ENCODE assay signal across 8 cellular contexts in the genomic region with DNA sequence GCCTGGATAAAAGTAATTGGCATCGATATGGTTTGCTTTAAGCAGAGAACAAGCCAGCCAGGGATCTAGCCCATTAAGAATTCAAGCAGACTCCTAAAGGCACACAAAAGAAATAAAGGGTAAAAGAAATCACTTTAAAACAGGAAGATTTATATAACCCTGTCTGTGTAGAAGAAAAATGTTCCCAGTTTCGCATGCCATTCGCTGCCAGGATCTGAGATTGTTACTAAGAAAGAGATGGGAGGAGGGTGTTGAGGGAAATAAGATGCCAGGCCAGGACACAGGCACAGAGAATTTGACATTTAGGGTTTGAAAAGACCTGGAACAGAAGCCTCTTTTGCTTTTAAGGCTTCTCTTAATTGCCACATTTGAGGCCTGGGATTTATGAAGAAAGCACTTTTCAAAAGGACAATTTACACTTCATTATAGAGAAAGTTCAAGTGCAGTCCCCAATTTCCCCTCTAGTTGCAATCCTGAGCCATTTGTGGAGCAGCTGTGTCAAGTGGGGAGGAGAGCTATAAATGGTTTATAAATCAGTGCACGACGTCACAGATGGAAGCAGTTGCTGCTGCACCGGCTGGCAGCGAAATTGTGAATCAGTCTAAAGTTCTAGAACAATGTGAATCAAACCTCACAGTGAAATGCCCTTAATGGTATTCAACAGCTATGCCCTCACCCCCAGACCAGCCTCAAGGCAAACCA. TPM values are rescaled to one million over a fixed set of nuclear protein-coding genes. Genes with fewer than 3 reads are reported as not detected.
DNase-seq lines count a peak whose midpoint lies in the region; ATAC-seq lines count a peak whose summit lies in the region.

No MANE protein-coding gene starts in this region.

- H3K79me2 ChIP-seq in Karpas-422 (ENCODE audit: low read length), result no peaks in the 10 kb centered on the region

- DNase-seq in D341Med (ENCODE audit: low spot score) (peak; percentile 56), Karpas-422 (peak; percentile 71), T-helper 17 cell (no peak), left cardiac atrium (no peak)
- DNase-seq in stimulated activated CD4-positive, alpha-beta T cell treated with anti-CD3 and anti-CD28 coated beads, Interleukin-4, amount 100 ng/mL, for 4 hours, result no peak

- H3K27ac Mint-ChIP-seq in T-helper 17 cell, result no peak overlapping the region

- no peaks in the 10 kb centered on the region for H3K27me3 Mint-ChIP-seq in T-helper 17 cell

- H3K36me3 ChIP-seq in Karpas-422 (ENCODE audit: insufficient read depth, low read length) (no peaks in the 10 kb centered on the region), skeletal muscle tissue (ENCODE audit: control insufficient read depth in 3 of 3, insufficient read depth in 3 of 3, low read length in 3 of 3) (no peaks in the 10 kb centered on the region)

- no peak overlapping the region for H3K4me3 Mint-ChIP-seq in T-helper 17 cell

- H4K20me1 ChIP-seq in Karpas-422 (ENCODE audit: insufficient read depth, low read depth, low read length), result no peaks in the 10 kb centered on the region

- H3K4me1 ChIP-seq in Karpas-422 (ENCODE audit: low read length) (no peaks in the 10 kb centered on the region), skeletal muscle tissue (ENCODE audit: control insufficient read depth in 3 of 3, insufficient read depth in 3 of 3, low read length in 3 of 3) (peaks cover 15 to 19% (median 19%) of the 10 kb centered on the region in 3 donors)

- H3K36me3 Mint-ChIP-seq in T-helper 17 cell (ENCODE audit: low read depth), result no peaks in the 10 kb centered on the region

- no peaks in the 10 kb centered on the region for H3K9me2 ChIP-seq in Karpas-422 (replicated peaks; ENCODE audit: insufficient read depth, low read length)

- H3K4me1 Mint-ChIP-seq in T-helper 17 cell, result peaks cover 2% of the 10 kb centered on the region

- no peak overlapping the region for H3K4me2 ChIP-seq in Karpas-422 (ENCODE audit: low read depth, low read length, poor library complexity, severe bottlenecking)

- intact Hi-C loops in left cardiac atrium (cut with DNase I), result no loop called here

- ATAC-seq in T-helper 17 cell, result peak; percentile 33
- peak; percentile 53 to 76 for ATAC-seq in left cardiac atrium
- ATAC-seq in HG03520 (IDR thresholded peaks at IDR 0.05; ENCODE audit: unreplicated experiment), result no peak
- no peak for ATAC-seq in HG02852 (IDR thresholded peaks at IDR 0.05; ENCODE audit: unreplicated experiment)

- H3K9me3 ChIP-seq in Karpas-422 (ENCODE audit: low read length) (no peaks in the 10 kb centered on the region), T-helper 17 cell (ENCODE audit: control insufficient read depth, low read length, poor library complexity, severe bottlenecking) (no peaks in the 10 kb centered on the region), skeletal muscle tissue (ENCODE audit: control insufficient read depth in 3 of 3, low read length in 3 of 3) (no peaks in the 10 kb centered on the region)

- no peak overlapping the region for H3K4me3 ChIP-seq in Karpas-422 (ENCODE audit: low read length)
- no peak overlapping the region for H3K4me3 ChIP-seq in skeletal muscle tissue (ENCODE audit: low read length in 3 of 3)

- H3K27ac ChIP-seq in Karpas-422 (ENCODE audit: low read length) (no peak overlapping the region), skeletal muscle tissue (ENCODE audit: low read depth, low read length) (peak overlapping the region; percentile 69)

- no peak overlapping the region for H2AFZ ChIP-seq in Karpas-422 (ENCODE audit: low read length)

- H3K9ac ChIP-seq in Karpas-422 (ENCODE audit: low read length) (no peak overlapping the region), skeletal muscle tissue (ENCODE audit: low read depth in 1 of 3, low read length in 3 of 3) (peak overlapping the region in 2 of 3 donors; percentile 17 to 54)

- no peaks in the 10 kb centered on the region for H3K27me3 ChIP-seq in Karpas-422 (ENCODE audit: low read length)
- H3K27me3 ChIP-seq in skeletal muscle tissue (ENCODE audit: control insufficient read depth in 3 of 3, insufficient read depth in 3 of 3, low read length in 3 of 3), result no peaks in the 10 kb centered on the region

RNA-seq across cellular contexts. Expression of a gene that starts 26.4 kb away (rescaled TPM):
- 25.3 and 37.8 TPM in 2 replicates for total RNA-seq in Karpas-422 (2014; rRNA removed; shearing (Covaris generic); ENCODE audit: low replicate concordance)
- total RNA-seq in T-helper 17 cell (10 to 100 TPM; 12.4 to 20.3 TPM), left cardiac atrium (10 to 100 TPM in 1 of 2 donors, 1 to 10 TPM in 1; 8.6 to 10.2 TPM), skeletal muscle tissue (11.0 TPM)

RNA-seq across cellular contexts. Expression of a gene that starts 26.8 kb away (rescaled TPM):
- 42.6 and 57.5 TPM in 2 replicates for total RNA-seq in Karpas-422 (2014; rRNA removed; shearing (Covaris generic); ENCODE audit: low replicate concordance)
- total RNA-seq in T-helper 17 cell (under 1 TPM; 0.23 to 0.60 TPM), left cardiac atrium (10 to 100 TPM; 14.0 to 24.5 TPM), skeletal muscle tissue (15.7 TPM)

Comparison
In these comparisons a context has a peak if more than half of its experiments do, and no peak if none do; other contexts are left out.
1. DNase-seq: peak in D341Med (single experiment) and Karpas-422 (single experiment); none in T-helper 17 cell (0 of 3), left cardiac atrium (single experiment) and stimulated activated CD4-positive, alpha-beta T cell treated with anti-CD3 and anti-CD28 coated beads, Interleukin-4, amount 100 ng/mL, for 4 hours (0 of 2).
2. ATAC-seq: peak in T-helper 17 cell (single experiment) and left cardiac atrium (2 of 2); none in HG03520 (single experiment) and HG02852 (single experiment).
3. RNA of a gene that starts 26.8 kb away (total RNA-seq): 42.6 to 57.5 TPM in Karpas-422, 14.0 to 24.5 TPM in left cardiac atrium and 15.7 TPM in skeletal muscle tissue (single experiment); 0.23 to 0.60 TPM in T-helper 17 cell; every median in the first group is over 4 times any median in the second.